1 cellular context compared by ENCODE assay signal in genomic region chr19:4581381-4582111, GRCh38.
TF ChIP-seq lines count a peak whose summit lies in the region.

No MANE protein-coding gene starts in this region.

TF ChIP-seq in HepG2, 621 proteins besides CTCF, POLR2A, EP300 and RAD21 (continued from another document and continues in another):
- TF ChIP-seq SCMH1 (CRISPR knock-in tag; IDR thresholded peaks at IDR 0.05; ENCODE audit: borderline replicate concordance) (no peak), ZNF839 (CRISPR knock-in tag; IDR thresholded peaks at IDR 0.05; ENCODE audit: borderline replicate concordance) (no peak), NFYC (CRISPR knock-in tag; IDR thresholded peaks at IDR 0.05) (no peak), ZNF546 (CRISPR knock-in tag; conservative IDR thresholded peaks at IDR 0.05) (no peak), SNRNP70 (IDR thresholded peaks at IDR 0.05; ENCODE audit: low read depth, low read length) (no peak), RORA (CRISPR knock-in tag; IDR thresholded peaks at IDR 0.05) (no peak), ZNF253 (CRISPR knock-in tag; IDR thresholded peaks at IDR 0.05; ENCODE audit: borderline replicate concordance) (no peak), ZNF589 (CRISPR knock-in tag; conservative IDR thresholded peaks at IDR 0.05) (no peak), U2AF2 (IDR thresholded peaks at IDR 0.05; ENCODE audit: low read depth, low read length) (no peak), ZBTB38 (CRISPR knock-in tag; IDR thresholded peaks at IDR 0.05) (no peak), SMARCE1 (IDR thresholded peaks at IDR 0.05; ENCODE audit: borderline replicate concordance) (no peak), FOXA1 (IDR thresholded peaks at IDR 0.05) (no peak), FOXA1 (CRISPR knock-in tag; IDR thresholded peaks at IDR 0.05) (no peak), ZNF703 (CRISPR knock-in tag; IDR thresholded peaks at IDR 0.05; ENCODE audit: borderline replicate concordance) (no peak), ZNF556 (CRISPR knock-in tag; IDR thresholded peaks at IDR 0.05; ENCODE audit: borderline replicate concordance) (peak; percentile 33; the same call in 1 of the 2 replicates), MXI1 (IDR thresholded peaks at IDR 0.05; ENCODE audit: borderline replicate concordance, low read depth, low read length) (0 out of 3 replicates have a peak, but pooled peaks have one; percentile 34), SP1 (IDR thresholded peaks at IDR 0.05) (no peak), SP1 (CRISPR knock-in tag; IDR thresholded peaks at IDR 0.05) (peak; percentile 50; the same call in 1 of the 2 replicates), AHDC1 (CRISPR knock-in tag; IDR thresholded peaks at IDR 0.05; ENCODE audit: borderline replicate concordance) (no peak), ZBTB42 (CRISPR knock-in tag; IDR thresholded peaks at IDR 0.05) (no peak), POGK (CRISPR knock-in tag; conservative IDR thresholded peaks at IDR 0.05) (no peak), KLF9 (CRISPR knock-in tag; IDR thresholded peaks at IDR 0.05; ENCODE audit: low read depth) (no peak), CBFB (CRISPR knock-in tag; IDR thresholded peaks at IDR 0.05) (0 out of 2 replicates have a peak, but pooled peaks have one; percentile 60), REPIN1 (CRISPR knock-in tag; IDR thresholded peaks at IDR 0.05; ENCODE audit: borderline replicate concordance, low read depth) (no peak), JUND (CRISPR knock-in tag; IDR thresholded peaks at IDR 0.05) (no peak), BORCS8-MEF2B (CRISPR knock-in tag; IDR thresholded peaks at IDR 0.05) (no peak), HMG20A (CRISPR knock-in tag; IDR thresholded peaks at IDR 0.05; ENCODE audit: borderline replicate concordance) (no peak), SP4 (CRISPR knock-in tag; IDR thresholded peaks at IDR 0.05) (no peak), PHF20 (CRISPR knock-in tag; IDR thresholded peaks at IDR 0.05) (0 out of 2 replicates have a peak, but pooled peaks have one; percentile 30), TIGD3 (CRISPR knock-in tag; IDR thresholded peaks at IDR 0.05; ENCODE audit: borderline replicate concordance) (no peak), U2AF1 (optimal IDR thresholded peaks at IDR 0.05; ENCODE audit: low read depth, low read length) (no peak), ZNF251 (CRISPR knock-in tag; IDR thresholded peaks at IDR 0.05) (no peak), HNF4A (CRISPR knock-in tag; IDR thresholded peaks at IDR 0.05) (no peak), ZFP37 (CRISPR knock-in tag; IDR thresholded peaks at IDR 0.05; ENCODE audit: borderline replicate concordance) (no peak), RXRB (CRISPR knock-in tag; IDR thresholded peaks at IDR 0.05; ENCODE audit: borderline replicate concordance) (peak; percentile 43; the same call in 1 of the 2 replicates), ZNF281 (CRISPR knock-in tag; IDR thresholded peaks at IDR 0.05; ENCODE audit: borderline replicate concordance) (peak; percentile 55; the same call in 1 of the 2 replicates), POLR2G (IDR thresholded peaks at IDR 0.05; ENCODE audit: low read depth, low read length) (no peak), TCF7 (IDR thresholded peaks at IDR 0.05; ENCODE audit: low read depth) (no peak), GZF1 (CRISPR knock-in tag; IDR thresholded peaks at IDR 0.05) (no peak), ZNF816 (CRISPR knock-in tag; IDR thresholded peaks at IDR 0.05; ENCODE audit: borderline replicate concordance) (no peak), RCOR2 (CRISPR knock-in tag; IDR thresholded peaks at IDR 0.05) (peak; percentile 53; the same call in 1 of the 2 replicates), RXRA (CRISPR knock-in tag; IDR thresholded peaks at IDR 0.05) (no peak), YEATS4 (CRISPR knock-in tag; IDR thresholded peaks at IDR 0.05; ENCODE audit: borderline replicate concordance) (peak; percentile 7; the same call in 1 of the 2 replicates), TBP (CRISPR knock-in tag; IDR thresholded peaks at IDR 0.05) (no peak), MTF1 (CRISPR knock-in tag; IDR thresholded peaks at IDR 0.05) (no peak), PRDM4 (CRISPR knock-in tag; IDR thresholded peaks at IDR 0.05; ENCODE audit: borderline replicate concordance) (no peak), ATF4 (CRISPR knock-in tag; IDR thresholded peaks at IDR 0.05) (no peak), SUZ12 (IDR thresholded peaks at IDR 0.05; ENCODE audit: low read depth, low read length) (no peak), ZNF350 (CRISPR knock-in tag; IDR thresholded peaks at IDR 0.05; ENCODE audit: borderline replicate concordance, low read depth) (no peak)
